Comparison of ENCODE assay signal across 23 cellular contexts in genomic region chr2:141316606-141317005, GRCh38.
"Had no signal": no experiment of that assay in that cellular context is flagged by ENCODE, and none has a peak within 500 bp of the region (broad histone marks: within the 10 kb centered on the region; RNA-seq: fewer than 3 reads in every experiment).

No MANE protein-coding gene starts in this region.

- H3K9ac ChIP-seq: parathyroid adenoma had no signal

- H3K4me3 ChIP-seq: gastrocnemius medialis, psoas muscle, right atrium auricular region, suprapubic skin, tibial artery had no signal

- DNase-seq: activated CD4-positive, alpha-beta T cell treated with anti-CD3 and anti-CD28 coated beads for 1 hour; activated CD4-positive, alpha-beta T cell treated with anti-CD3 and anti-CD28 coated beads, Interleukin-2, amount 10 ng/mL, durations not matched to agents 7 days and 5 days; activated CD8-positive, alpha-beta T cell treated with anti-CD3 and anti-CD28 coated beads for 36 hours; activated T-cell treated with anti-CD3 and anti-CD28 coated beads, Interleukin-2, amount 50 U/mL, for 48 hours; cortex of kidney; effector memory CD8-positive, alpha-beta T cell; erythroblast; gastrocnemius medialis; glutamatergic neuron; islet precursor cell; left ventricle myocardium superior; nucleus accumbens; psoas muscle; stimulated activated CD4-positive, alpha-beta T cell treated with anti-CD3 and anti-CD28 coated beads, Interleukin-15, amount 100 ng/mL, for 24 hours; stimulated activated CD4-positive, alpha-beta T cell treated with anti-CD3 and anti-CD28 coated beads, Interleukin-2, amount 100 ng/mL, for 24 hours; stimulated activated naive CD4-positive, alpha-beta T cell; T-helper 2 cell; tibial artery had no signal

- H3K4me1 ChIP-seq: gastrocnemius medialis, parathyroid adenoma, psoas muscle, right atrium auricular region, suprapubic skin, tibial artery had no signal

- H3K36me3 ChIP-seq: gastrocnemius medialis, right atrium auricular region, suprapubic skin, tibial artery had no signal

- H2AFZ ChIP-seq: parathyroid adenoma had no signal

- H3K27ac ChIP-seq: gastrocnemius medialis, parathyroid adenoma, psoas muscle, right atrium auricular region, suprapubic skin, tibial artery had no signal

- H3K9me3 ChIP-seq: gastrocnemius medialis, psoas muscle, right atrium auricular region, suprapubic skin, tibial artery had no signal

- H3K27me3 ChIP-seq: gastrocnemius medialis, right atrium auricular region, suprapubic skin, tibial artery had no signal

- ATAC-seq: activated CD8-positive, alpha-beta T cell treated with anti-CD3 and anti-CD28 coated beads for 36 hours; activated naive CD4-positive, alpha-beta T cell treated with anti-CD3 and anti-CD28 coated beads, Interleukin-2, amount 50 U/mL, for 72 hours; effector memory CD8-positive, alpha-beta T cell; gastrocnemius medialis; left ventricle myocardium superior; psoas muscle; WTC11 had no signal
